Comparison of ENCODE assay signal across 8 cellular contexts in genomic region chr6:106339334-106340029, GRCh38. TPM values are rescaled to one million over a fixed set of nuclear protein-coding genes. Genes with fewer than 3 reads are reported as not detected.
A peak's percentile ranks its signal among the peaks of the same experiment; 100 is the strongest.
DNase-seq lines count a peak whose midpoint lies in the region; ATAC-seq and TF ChIP-seq lines count a peak whose summit lies in the region.

No MANE protein-coding gene starts in this region.

- peak; percentile 83 for ATAC-seq in GM21723 (IDR thresholded peaks at IDR 0.05; ENCODE audit: unreplicated experiment)
- ATAC-seq in GM19455 (IDR thresholded peaks at IDR 0.05; ENCODE audit: unreplicated experiment), result no peak

- peaks cover 6% of the 10 kb centered on the region for H3K4me1 Mint-ChIP-seq in Caco-2 (ENCODE audit: low read depth, unreplicated experiment)

- DNase-seq in Caco-2, result peak; percentile 56 to 66
- DNase-seq in NCI-H146 treated with DMSO at 0.1 percent for 48 hours (lab: John Stamatoyannopoulos, UW; ENCODE audit: unreplicated experiment), result peak; percentile 73
- peak in 4 of 5 experiments; percentile 7 to 66 (median 16) for DNase-seq in T-helper 2 cell
- peak; percentile 80 for DNase-seq in brain microvascular endothelial cell
- peak; percentile 92 for DNase-seq in iPS-NIHi7 (ENCODE audit: extremely low spot score)
- peak; percentile 55 for DNase-seq in stimulated activated CD4-positive, alpha-beta T cell treated with anti-CD3 and anti-CD28 coated beads, Interleukin-15, amount 100 ng/mL, for 24 hours

- peaks cover 6% of the 10 kb centered on the region for H3K27me3 Mint-ChIP-seq in Caco-2 (ENCODE audit: insufficient read depth, unreplicated experiment)

- no peak overlapping the region for H3K27ac ChIP-seq in brain microvascular endothelial cell

- no peaks in the 10 kb centered on the region for H3K36me3 Mint-ChIP-seq in Caco-2 (ENCODE audit: insufficient read depth, unreplicated experiment)

- no TSS peak for BruUV-seq in Caco-2 (replicated peaks; lab: Mats Ljungman, UMichigan)

- H3K27me3 ChIP-seq in Caco-2 (replicated peaks; ENCODE audit: control insufficient read depth, insufficient read depth, low read length) (no peaks in the 10 kb centered on the region), brain microvascular endothelial cell (replicated peaks) (peaks cover 2% of the 10 kb centered on the region)

- H3K27ac Mint-ChIP-seq in Caco-2 (ENCODE audit: unreplicated experiment), result no peak overlapping the region

- intact Hi-C loops in Caco-2 (cut with micrococcal nuclease; ENCODE audit: unreplicated experiment), result loop anchor here (1.0 kb wide), 3 partner anchors 21 to 227 kb away; partner anchors contain the start of gene CRYBG1

- POLR2A ChIA-PET in Caco-2 (lab: Charles Lee), result no interaction called here

- H3K4me1 ChIP-seq in Caco-2, result no peaks in the 10 kb centered on the region

- no peaks in the 10 kb centered on the region for H3K9me3 Mint-ChIP-seq in Caco-2 (ENCODE audit: unreplicated experiment)

- H3K4me3 ChIP-seq in Caco-2 (ENCODE audit: low read depth, low read length) (no peak overlapping the region), brain microvascular endothelial cell (ENCODE audit: low read depth, low read length) (no peak overlapping the region)

- TF ChIP-seq CTCF in Caco-2 (IDR thresholded peaks at IDR 0.05; ENCODE audit: insufficient read depth in 1 of 2, low read depth in 1 of 2, low read length in 1 of 2, severe bottlenecking in 1 of 2, unreplicated experiment in 1 of 2) (peak; percentile 75 to 84), brain microvascular endothelial cell (IDR thresholded peaks at IDR 0.05; ENCODE audit: low read depth, low read length, missing control alignments) (peak; percentile 95)

- H3K4me3 Mint-ChIP-seq in Caco-2 (ENCODE audit: unreplicated experiment), result no peak overlapping the region

- no peaks in the 10 kb centered on the region for H3K9me3 ChIP-seq in Caco-2

- H3K36me3 ChIP-seq in Caco-2 (ENCODE audit: control insufficient read depth, insufficient read depth, low read length) (no peaks in the 10 kb centered on the region), brain microvascular endothelial cell (replicated peaks) (no peaks in the 10 kb centered on the region)

- CTCF ChIA-PET in Caco-2 (lab: Charles Lee), result interaction anchor here (0.5 to 1.4 kb wide), 11 partner anchors 8 to 658 kb away, joined by 3 to 9 read pairs (median 5); partner anchors contain the start of genes ATG5 and CRYBG1

- in situ Hi-C loops in brain microvascular endothelial cell (cut with HindIII; ENCODE audit: low pct_ligation_motif_present, low sequenced_read_pairs), result no loop called here

RNA-seq across cellular contexts. Expression of gene ATG5, which starts 13.9 kb away (rescaled TPM):
- total RNA-seq in Caco-2 (2022), result 25.6 and 26.9 TPM in 2 replicates

RNA-seq across cellular contexts. Expression of gene CRYBG1, which starts 21.0 kb away (rescaled TPM):
- 10.6 and 13.2 TPM in 2 replicates for total RNA-seq in Caco-2 (2022)

Comparison
In these comparisons a context has a peak if more than half of its experiments do, and no peak if none do; other contexts are left out.
1. DNase-seq: peak in every context shown above with its lines; median percentile 92 in iPS-NIHi7; 80 in brain microvascular endothelial cell; 73 in NCI-H146 treated with DMSO at 0.1 percent for 48 hours; 61 in Caco-2; 55 in stimulated activated CD4-positive, alpha-beta T cell treated with anti-CD3 and anti-CD28 coated beads, Interleukin-15, amount 100 ng/mL, for 24 hours; 16 in T-helper 2 cell.